In the genomic region with DNA sequence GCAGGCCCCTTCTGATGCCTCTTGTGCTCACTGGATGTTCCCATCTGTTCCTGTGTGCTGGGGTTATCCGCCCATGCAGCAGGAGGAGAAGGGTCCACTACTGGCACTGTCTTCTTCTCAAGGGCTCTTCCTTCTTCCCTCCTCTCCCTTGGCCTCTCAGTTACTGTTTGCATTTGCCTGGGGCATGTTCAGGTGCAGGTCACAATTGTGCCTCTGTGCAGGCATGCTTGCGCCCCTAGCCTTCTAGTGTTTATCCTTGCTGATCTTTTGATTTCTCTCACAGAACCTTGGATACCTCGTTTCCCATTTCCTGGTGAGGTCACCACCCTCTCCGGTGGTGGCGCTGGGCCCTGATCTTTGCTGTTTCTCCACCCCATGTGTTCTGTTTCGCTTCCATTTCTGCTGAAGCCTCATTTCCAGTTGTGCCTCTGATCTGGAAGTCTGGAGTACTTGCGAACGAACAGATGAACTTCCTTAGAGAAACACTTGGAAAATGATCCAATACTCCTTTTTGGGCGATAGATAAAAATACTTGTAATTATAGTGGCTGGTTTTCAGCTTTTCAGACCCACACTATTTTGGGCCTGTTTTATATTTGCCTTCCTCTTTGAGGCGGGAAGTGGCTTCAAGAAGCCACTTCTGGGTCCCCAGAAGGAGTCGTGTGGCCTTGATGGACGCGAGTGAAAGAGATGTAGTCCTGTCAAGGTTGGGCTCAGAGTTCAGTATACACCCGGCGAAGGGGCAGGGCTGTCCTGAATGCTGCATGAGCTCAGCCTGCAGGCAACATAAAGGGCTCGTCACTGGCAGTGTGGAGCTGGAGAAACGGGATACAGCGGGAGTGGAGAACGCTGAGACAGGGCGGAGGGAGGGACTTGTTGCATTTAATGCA, we compare ENCODE assay signal across 18 cellular contexts.
A peak's percentile ranks its signal among the peaks of the same experiment; 100 is the strongest.
DNase-seq lines count a peak whose midpoint lies in the region; ATAC-seq and TF ChIP-seq lines count a peak whose summit lies in the region.
"Had no signal": no experiment of that assay in that cellular context is flagged by ENCODE, and none has a peak within 500 bp of the region (broad histone marks: within the 10 kb centered on the region; RNA-seq: fewer than 3 reads in every experiment).

No MANE protein-coding gene starts in this region.

- no peak for ATAC-seq in activated CD4-positive, alpha-beta T cell treated with anti-CD3 and anti-CD28 coated beads for 36 hours
- ATAC-seq in GM18858 (IDR thresholded peaks at IDR 0.05; ENCODE audit: unreplicated experiment): no peak
- ATAC-seq: stimulated activated naive CD8-positive, alpha-beta T cell treated with anti-CD3 and anti-CD28 coated beads, Interleukin-15, Interleukin-2, amounts not matched to agents 100 U/mL and 50 U/mL, for 24 hours had no signal

- peaks cover 27% of the 10 kb centered on the region for H3K36me3 Mint-ChIP-seq in activated CD4-positive, alpha-beta T cell treated with anti-CD3 and anti-CD28 coated beads for 36 hours (ENCODE audit: low read depth)

- intact Hi-C loops in left ventricle myocardium inferior (cut with micrococcal nuclease): no loop called here
- intact Hi-C loops in cardiac septum (cut with DNase I): no loop called here
- intact Hi-C loops in activated CD4-positive, alpha-beta T cell treated with anti-CD3 and anti-CD28 coated beads for 36 hours (cut with DNase I, micrococcal nuclease): no loop called here

- H3K4me3 Mint-ChIP-seq in activated CD4-positive, alpha-beta T cell treated with anti-CD3 and anti-CD28 coated beads for 36 hours: no peak overlapping the region

- peaks cover 3% of the 10 kb centered on the region for H3K36me3 ChIP-seq in left ventricle myocardium inferior
- H3K36me3 ChIP-seq in duodenal mucosa (ENCODE audit: control insufficient read depth in 1 of 2, insufficient read depth in 2 of 2, low read length in 2 of 2): no peaks in the 10 kb centered on the region
- no peaks in the 10 kb centered on the region for H3K36me3 ChIP-seq in mucosa of stomach (ENCODE audit: control insufficient read depth, insufficient read depth, low read length)
- H3K36me3 ChIP-seq: vagina, WERI-Rb-1 had no signal

- no peaks in the 10 kb centered on the region for H3K27me3 Mint-ChIP-seq in activated CD4-positive, alpha-beta T cell treated with anti-CD3 and anti-CD28 coated beads for 36 hours

- no peak for TF ChIP-seq CTCF in left ventricle myocardium inferior (IDR thresholded peaks at IDR 0.05; ENCODE audit: borderline replicate concordance)

- peaks cover 12% of the 10 kb centered on the region for H3K4me1 ChIP-seq in left ventricle myocardium inferior
- H3K4me1 ChIP-seq in duodenal mucosa (ENCODE audit: control insufficient read depth in 1 of 2, insufficient read depth in 2 of 2, low read length in 2 of 2): peaks cover 7 to 25% of the 10 kb centered on the region in 2 donors
- H3K4me1 ChIP-seq in mucosa of stomach (ENCODE audit: control insufficient read depth, insufficient read depth, low read length): peaks cover 9% of the 10 kb centered on the region
- H3K4me1 ChIP-seq: vagina had no signal

- H3K4me1 Mint-ChIP-seq in activated CD4-positive, alpha-beta T cell treated with anti-CD3 and anti-CD28 coated beads for 36 hours: no peaks in the 10 kb centered on the region

- DNase-seq in left ventricle myocardium inferior: no peak
- no peak for DNase-seq in cardiac septum (ENCODE audit: low spot score)
- no peak for DNase-seq in activated CD4-positive, alpha-beta T cell treated with anti-CD3 and anti-CD28 coated beads for 36 hours
- DNase-seq in KG1 (lab: John Stamatoyannopoulos, UW): no peak
- DNase-seq in OCI-M1 (lab: John Stamatoyannopoulos, UW): no peak
- DNase-seq: activated effector memory CD4-positive, alpha-beta T cell treated with Interleukin-2 at 50 U/mL for 16 hours; Calu3; midbrain; NCI-H1417; stimulated activated naive CD8-positive, alpha-beta T cell treated with anti-CD3 and anti-CD28 coated beads, Interleukin-15, Interleukin-2, amounts not matched to agents 100 U/mL and 50 U/mL, for 24 hours; SW 1271; WERI-Rb-1 had no signal

- H3K27ac ChIP-seq in left ventricle myocardium inferior (replicated peaks) (peak overlapping the region; percentile 53), duodenal mucosa (ENCODE audit: low read depth, low read length) (peak overlapping the region; percentile 10)
- H3K27ac ChIP-seq: HL-60, KMS-11, vagina, WERI-Rb-1 had no signal

- no peak overlapping the region for H3K27ac Mint-ChIP-seq in activated CD4-positive, alpha-beta T cell treated with anti-CD3 and anti-CD28 coated beads for 36 hours

- H3K4me3 ChIP-seq in left ventricle myocardium inferior: no peak overlapping the region
- H3K4me3 ChIP-seq in duodenal mucosa (ENCODE audit: low read depth in 1 of 2, low read length in 2 of 2): no peak overlapping the region
- H3K4me3 ChIP-seq in mucosa of stomach (ENCODE audit: low read length): no peak overlapping the region
- H3K4me3 ChIP-seq: vagina had no signal

- peaks cover 10% of the 10 kb centered on the region for H3K9me3 ChIP-seq in left ventricle myocardium inferior (replicated peaks)
- no peaks in the 10 kb centered on the region for H3K9me3 ChIP-seq in duodenal mucosa (ENCODE audit: control insufficient read depth in 1 of 2, low read length in 2 of 2)
- H3K9me3 ChIP-seq in mucosa of stomach (ENCODE audit: control insufficient read depth, low read length): no peaks in the 10 kb centered on the region
- H3K9me3 ChIP-seq: vagina had no signal

- no peaks in the 10 kb centered on the region for H3K27me3 ChIP-seq in left ventricle myocardium inferior (ENCODE audit: low read depth)
- H3K27me3 ChIP-seq in duodenal mucosa (ENCODE audit: control insufficient read depth in 1 of 2, insufficient read depth in 2 of 2, low read length in 2 of 2): no peaks in the 10 kb centered on the region
- H3K27me3 ChIP-seq in mucosa of stomach (ENCODE audit: control insufficient read depth, insufficient read depth, low read length): no peaks in the 10 kb centered on the region
- H3K27me3 ChIP-seq: vagina had no signal

- H3K9me3 Mint-ChIP-seq in activated CD4-positive, alpha-beta T cell treated with anti-CD3 and anti-CD28 coated beads for 36 hours (ENCODE audit: low read depth): peaks cover 6% of the 10 kb centered on the region

- peak overlapping the region in 1 of 2 donors; percentile 20 for H3K9ac ChIP-seq in duodenal mucosa (ENCODE audit: low read depth in 1 of 2, low read length in 2 of 2)
- peak overlapping the region; percentile 30 for H3K9ac ChIP-seq in mucosa of stomach (ENCODE audit: low read length)
- H3K9ac ChIP-seq: KMS-11 had no signal

- POLR2A ChIA-PET in activated CD4-positive, alpha-beta T cell treated with anti-CD3 and anti-CD28 coated beads for 36 hours (lab: Charles Lee): no interaction called here

- CTCF ChIA-PET in activated CD4-positive, alpha-beta T cell treated with anti-CD3 and anti-CD28 coated beads for 36 hours (lab: Charles Lee): interaction anchor here (0.6 kb wide), 1 partner anchor 673 kb away, joined by 3 read pairs; no protein-coding TSS in a partner anchor
